Comparison of ENCODE assay signal across 15 cellular contexts in the genomic region with DNA sequence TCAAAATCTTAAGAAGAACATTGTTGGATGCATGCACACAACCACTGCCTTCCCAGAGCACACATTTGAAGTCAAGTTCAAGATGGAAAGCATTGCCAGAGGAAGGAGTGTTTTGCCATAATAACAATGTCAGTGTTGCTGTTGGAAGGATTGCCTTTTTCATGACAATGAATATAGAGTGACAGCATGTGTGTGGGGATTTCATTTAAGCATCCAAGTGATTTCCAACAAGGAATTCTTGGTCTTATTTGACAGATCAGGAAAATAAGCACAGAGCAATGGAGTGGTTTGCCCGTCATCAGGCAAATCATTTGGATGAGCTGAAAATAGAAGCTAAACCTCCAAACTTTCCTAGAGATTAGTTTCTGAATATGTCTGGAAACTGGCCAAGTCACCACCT.
DNase-seq lines count a peak whose midpoint lies in the region; ATAC-seq, FAIRE-seq and TF ChIP-seq lines count a peak whose summit lies in the region.
"Had no signal": no experiment of that assay in that cellular context is flagged by ENCODE, and none has a peak within 500 bp of the region (broad histone marks: within the 10 kb centered on the region; RNA-seq: fewer than 3 reads in every experiment).

No MANE protein-coding gene starts in this region.

- H3K9me3 ChIP-seq in IMR-90 (ENCODE audit: control insufficient read depth, insufficient read depth, low read length) (no peaks in the 10 kb centered on the region), endothelial cell of umbilical vein (replicated peaks; ENCODE audit: control insufficient read depth, insufficient read depth, low read length) (no peaks in the 10 kb centered on the region), thoracic aorta (no peaks in the 10 kb centered on the region)
- H3K9me3 ChIP-seq: BLaER1 had no signal

- H3K27me3 Mint-ChIP-seq in activated CD4-positive, alpha-beta memory T cell treated with anti-CD3 and anti-CD28 coated beads, Interleukin-2, amount 10 ng/mL, durations not matched to agents 7 days and 5 days: peaks cover 20% of the 10 kb centered on the region

- WGBS in IMR-90 (ENCODE audit: extremely low coverage in 2 of 2, insufficient read length in 1 of 2), 2 experiments: no CpG with 5 or more reads among the region's 1 CpG

- H4K20me1 ChIP-seq in IMR-90 (ENCODE audit: insufficient read depth, low read length): no peaks in the 10 kb centered on the region
- H4K20me1 ChIP-seq in endothelial cell of umbilical vein (replicated peaks; ENCODE audit: control insufficient read depth, extremely low read depth, insufficient read depth, low read length): no peaks in the 10 kb centered on the region
- H4K20me1 ChIP-seq: BLaER1 had no signal

- no peak overlapping the region for H4K91ac ChIP-seq in IMR-90 (ENCODE audit: insufficient read depth, low read depth, low read length)

- no peak overlapping the region for H3K4me2 ChIP-seq in IMR-90 (ENCODE audit: low read depth, low read length)
- H3K4me2 ChIP-seq in endothelial cell of umbilical vein (ENCODE audit: insufficient read depth, low read length): no peak overlapping the region
- H3K4me2 ChIP-seq: BLaER1 had no signal

- in situ Hi-C loops in IMR-90 (cut with MboI; ENCODE audit: low sequenced_read_pairs): no loop called here

- H3K79me2 ChIP-seq in endothelial cell of umbilical vein (ENCODE audit: control insufficient read depth, insufficient read depth, low read length): no peaks in the 10 kb centered on the region

- peak overlapping the region; percentile 48; the same call in 1 of the 2 replicates for H2BK20ac ChIP-seq in IMR-90 (ENCODE audit: low read depth, low read length)

- H3K4me1 ChIP-seq in IMR-90 (ENCODE audit: control insufficient read depth, insufficient read depth, low read length) (peaks cover 9% of the 10 kb centered on the region), endothelial cell of umbilical vein (ENCODE audit: control insufficient read depth, extremely low read depth, insufficient read depth, low read length) (peaks cover 30% of the 10 kb centered on the region), thoracic aorta (ENCODE audit: control insufficient read depth in 1 of 2, low read depth in 2 of 2) (peaks cover 23 to 50% of the 10 kb centered on the region in 2 donors)
- H3K4me1 ChIP-seq: BLaER1 had no signal

- peak overlapping the region; percentile 95; the same call in 2 of the 3 replicates for H2BK15ac ChIP-seq in IMR-90 (ENCODE audit: low read depth, low read length)

- ATAC-seq in IMR-90 (ENCODE audit: low read depth): no peak
- ATAC-seq in thoracic aorta (ENCODE audit: insufficient number of reproducible peaks, low FRiP score, low read depth): no peak
- ATAC-seq: CD8-positive, alpha-beta T cell had no signal

- H4K8ac ChIP-seq in IMR-90 (ENCODE audit: low read depth in 2 of 2, low read length in 2 of 2): no peak overlapping the region

- no peak overlapping the region for H3K18ac ChIP-seq in IMR-90 (ENCODE audit: low read depth, low read length)

- H3K9ac ChIP-seq in IMR-90 (ENCODE audit: low read depth, low read length) (no peak overlapping the region), endothelial cell of umbilical vein (replicated peaks; ENCODE audit: extremely low read depth, insufficient read depth, low read length) (no peak overlapping the region)
- H3K9ac ChIP-seq: BLaER1 had no signal

- TF ChIP-seq POLR2A in IMR-90 (IDR thresholded peaks at IDR 0.05; ENCODE audit: low read depth, low read length) (no peak), endothelial cell of umbilical vein (IDR thresholded peaks at IDR 0.05; ENCODE audit: low read depth, low read length) (no peak)

- no peak overlapping the region for H2AK9ac ChIP-seq in IMR-90 (replicated peaks; ENCODE audit: low read depth, low read length, poor library complexity)

- DNase-seq in IMR-90 (no peak), endothelial cell of umbilical vein (ENCODE audit: low read depth, low spot score) (no peak), thoracic aorta (ENCODE audit: low spot score) (no peak), NCI-H345 (lab: John Stamatoyannopoulos, UW) (no peak)
- no peak for DNase-seq in activated CD4-positive, alpha-beta T cell treated with anti-CD3 and anti-CD28 coated beads for 1 hour
- no peak for DNase-seq in activated CD4-positive, alpha-beta memory T cell treated with anti-CD3 and anti-CD28 coated beads, Interleukin-2, amount 10 ng/mL, durations not matched to agents 7 days and 5 days
- DNase-seq: 8988T; Calu3; CD8-positive, alpha-beta T cell; DMS79 treated with DMSO at 0.1 percent for 48 hours; GF-D8; H9 had no signal

- no peak for TF ChIP-seq CTCF in C4-2B (conservative IDR thresholded peaks at IDR 0.05)
- no peak for TF ChIP-seq CTCF in IMR-90 (conservative IDR thresholded peaks at IDR 0.05; ENCODE audit: low read depth, low read length)
- no peak for TF ChIP-seq CTCF in endothelial cell of umbilical vein (IDR thresholded peaks at IDR 0.05; ENCODE audit: extremely low read depth in 1 of 2, insufficient read depth in 1 of 2, low read depth in 1 of 2, low read length in 2 of 2)
- TF ChIP-seq CTCF in thoracic aorta (IDR thresholded peaks at IDR 0.05): no peak

- no peak for FAIRE-seq in endothelial cell of umbilical vein (lab: Jason Lieb, UNC)
- FAIRE-seq: H1 had no signal

- H3K9me1 ChIP-seq in IMR-90 (ENCODE audit: insufficient read depth, low read length) (peaks cover 6% of the 10 kb centered on the region; the same call in 1 of the 2 replicates), endothelial cell of umbilical vein (replicated peaks; ENCODE audit: control insufficient read depth, extremely low read depth, insufficient read depth, low read length) (no peaks in the 10 kb centered on the region)

- H3K4ac ChIP-seq in IMR-90 (ENCODE audit: low read depth, low read length): peak overlapping the region; percentile 82

- peak overlapping the region; percentile 82; the same call in 1 of the 2 replicates for H2BK120ac ChIP-seq in IMR-90 (ENCODE audit: low read depth, low read length)

- CTCF ChIA-PET in IMR-90 (lab: Yijun Ruan, JAX): interaction anchor here (0.8 kb wide), 1 partner anchor 30 kb away, joined by 3 read pairs; no protein-coding TSS in a partner anchor
- CTCF ChIA-PET in endothelial cell of umbilical vein (lab: Charles Lee): no interaction called here
- CTCF ChIA-PET in activated CD4-positive, alpha-beta memory T cell treated with anti-CD3 and anti-CD28 coated beads, Interleukin-2, amount 10 ng/mL, durations not matched to agents 7 days and 5 days (lab: Charles Lee): no interaction called here

- no peak overlapping the region for H3K27ac Mint-ChIP-seq in activated CD4-positive, alpha-beta memory T cell treated with anti-CD3 and anti-CD28 coated beads, Interleukin-2, amount 10 ng/mL, durations not matched to agents 7 days and 5 days
- H3K27ac Mint-ChIP-seq: CD8-positive, alpha-beta T cell; H9 had no signal

- no peak overlapping the region for H3K4me3 ChIP-seq in IMR-90 (ENCODE audit: insufficient read depth, low read depth, low read length)
- no peak overlapping the region for H3K4me3 ChIP-seq in endothelial cell of umbilical vein (replicated peaks in 1 of 3; ENCODE audit: insufficient read depth in 1 of 3, low read depth in 1 of 3, low read length in 3 of 3)
- no peak overlapping the region for H3K4me3 ChIP-seq in thoracic aorta
- H3K4me3 ChIP-seq: BLaER1 had no signal

- 0 out of 4 replicates have a peak, but pooled peaks cover 0 to 4% of the 10 kb centered on the region in 2 experiments for H3K79me1 ChIP-seq in IMR-90 (ENCODE audit: low read depth in 1 of 2, low read length in 2 of 2)

- no peaks in the 10 kb centered on the region for H3K27me3 ChIP-seq in IMR-90 (ENCODE audit: control insufficient read depth, insufficient read depth, low read length)
- no peaks in the 10 kb centered on the region for H3K27me3 ChIP-seq in endothelial cell of umbilical vein (ENCODE audit: control insufficient read depth in 2 of 2, insufficient read depth in 2 of 2, low read length in 2 of 2)
- H3K27me3 ChIP-seq in thoracic aorta (replicated peaks; ENCODE audit: insufficient read depth): no peaks in the 10 kb centered on the region
- H3K27me3 ChIP-seq: BLaER1 had no signal

- H3K36me3 ChIP-seq in IMR-90 (ENCODE audit: control insufficient read depth, insufficient read depth, low read length) (no peaks in the 10 kb centered on the region), endothelial cell of umbilical vein (ENCODE audit: control insufficient read depth in 2 of 2, extremely low read depth in 1 of 2, insufficient read depth in 2 of 2, low read length in 2 of 2) (no peaks in the 10 kb centered on the region), thoracic aorta (no peaks in the 10 kb centered on the region)
- H3K36me3 ChIP-seq: BLaER1 had no signal

- H3K23ac ChIP-seq in IMR-90 (ENCODE audit: low read depth, low read length): no peak overlapping the region

- H2AK5ac ChIP-seq in IMR-90 (ENCODE audit: low read depth, low read length): peak overlapping the region; percentile 66; the same call in 1 of the 2 replicates

- peaks cover 2% of the 10 kb centered on the region for H3K4me1 Mint-ChIP-seq in activated CD4-positive, alpha-beta memory T cell treated with anti-CD3 and anti-CD28 coated beads, Interleukin-2, amount 10 ng/mL, durations not matched to agents 7 days and 5 days

- intact Hi-C loops in IMR-90 (cut with micrococcal nuclease) (no loop called here), endothelial cell of umbilical vein (cut with micrococcal nuclease) (loop anchor here (2.0 kb wide), 1 partner anchor 17 kb away; no protein-coding TSS in a partner anchor)

- dilution Hi-C loops in IMR-90 (cut with HindIII; ENCODE audit: low sequenced_read_pairs, unreplicated experiment): no loop called here
- dilution Hi-C loops in endothelial cell of umbilical vein (cut with MboI; ENCODE audit: extremely low pct_ligation_motif_present, low sequenced_read_pairs): no loop called here

- H3K56ac ChIP-seq in IMR-90 (ENCODE audit: extremely low read depth, insufficient read depth, low read length): no peak overlapping the region

- no peaks in the 10 kb centered on the region for H3K36me3 Mint-ChIP-seq in activated CD4-positive, alpha-beta memory T cell treated with anti-CD3 and anti-CD28 coated beads, Interleukin-2, amount 10 ng/mL, durations not matched to agents 7 days and 5 days (ENCODE audit: low read depth)
- H3K36me3 Mint-ChIP-seq: CD8-positive, alpha-beta T cell had no signal

- POLR2A ChIA-PET in IMR-90 (lab: Charles Lee; ENCODE audit: unreplicated experiment): no interaction called here
- POLR2A ChIA-PET in endothelial cell of umbilical vein (lab: Charles Lee): no interaction called here
- POLR2A ChIA-PET in activated CD4-positive, alpha-beta memory T cell treated with anti-CD3 and anti-CD28 coated beads, Interleukin-2, amount 10 ng/mL, durations not matched to agents 7 days and 5 days (lab: Charles Lee): no interaction called here

- H3K27ac ChIP-seq in C4-2B (0 out of 2 replicates have a peak overlapping the region, but pooled peaks have one; percentile 3), IMR-90 (ENCODE audit: insufficient read depth, low read length) (no peak overlapping the region), endothelial cell of umbilical vein (ENCODE audit: insufficient read depth, low read depth, low read length) (peak overlapping the region; percentile 6), thoracic aorta (peak overlapping the region; percentile 86 to 87)
- H3K27ac ChIP-seq: BLaER1 had no signal

- no peak overlapping the region for H2AFZ ChIP-seq in IMR-90 (replicated peaks; ENCODE audit: low read length, poor library complexity)
- no peak overlapping the region for H2AFZ ChIP-seq in endothelial cell of umbilical vein (ENCODE audit: low read depth, low read length)

- BruUV-seq in IMR-90 (replicated peaks; lab: Mats Ljungman, UMichigan) (no TSS peak), endothelial cell of umbilical vein (replicated peaks; lab: Mats Ljungman, UMichigan) (TSS peak; percentile 23)

- 0 out of 2 replicates have a peak overlapping the region, but pooled peaks have one; percentile 27 for H3K14ac ChIP-seq in IMR-90 (replicated peaks; ENCODE audit: low read depth, low read length)

- TF ChIP-seq RAD21 in IMR-90 (IDR thresholded peaks at IDR 0.05; ENCODE audit: low read length): no peak

- H2BK5ac ChIP-seq in IMR-90 (ENCODE audit: low read depth, low read length, poor library complexity, severe bottlenecking): no peak overlapping the region

- H3K4me3 Mint-ChIP-seq in activated CD4-positive, alpha-beta memory T cell treated with anti-CD3 and anti-CD28 coated beads, Interleukin-2, amount 10 ng/mL, durations not matched to agents 7 days and 5 days: no peak overlapping the region
- H3K4me3 Mint-ChIP-seq: CD8-positive, alpha-beta T cell; H9 had no signal

- no peak overlapping the region for H4K5ac ChIP-seq in IMR-90 (ENCODE audit: low read depth, low read length)

- H3K9me3 Mint-ChIP-seq in activated CD4-positive, alpha-beta memory T cell treated with anti-CD3 and anti-CD28 coated beads, Interleukin-2, amount 10 ng/mL, durations not matched to agents 7 days and 5 days: no peaks in the 10 kb centered on the region
- H3K9me3 Mint-ChIP-seq: CD8-positive, alpha-beta T cell; H9 had no signal
